In genomic region chr10:60757422-60757895, GRCh38 we compare ENCODE assay signal across 22 cellular contexts. TPM values are rescaled to one million over a fixed set of nuclear protein-coding genes. Genes with fewer than 3 reads are reported as not detected.
DNase-seq lines count a peak whose midpoint lies in the region; ATAC-seq, FAIRE-seq and TF ChIP-seq lines count a peak whose summit lies in the region.
"Had no signal": no experiment of that assay in that cellular context is flagged by ENCODE, and none has a peak within 500 bp of the region (broad histone marks: within the 10 kb centered on the region; RNA-seq: fewer than 3 reads in every experiment).

No MANE protein-coding gene starts in this region.

- H3K4me3 ChIP-seq in MM.1S (ENCODE audit: low read length) = no peak overlapping the region
- no peak overlapping the region for H3K4me3 ChIP-seq in H1 (ENCODE audit: extremely low read depth in 1 of 4, insufficient read depth in 2 of 4, low read depth in 3 of 4, low read length in 4 of 4)
- no peak overlapping the region for H3K4me3 ChIP-seq in Karpas-422 (ENCODE audit: low read length)
- H3K4me3 ChIP-seq in esophagus squamous epithelium = no peak overlapping the region
- H3K4me3 ChIP-seq: thyroid gland had no signal

- no peak overlapping the region for H3K23ac ChIP-seq in H1 (ENCODE audit: insufficient read length)

- H3K56ac ChIP-seq in H1 (replicated peaks; ENCODE audit: insufficient read length, low read depth, low read length) = no peak overlapping the region

- no peaks in the 10 kb centered on the region for H4K20me1 ChIP-seq in MM.1S (ENCODE audit: insufficient read depth, low read length)
- H4K20me1 ChIP-seq in H1 (replicated peaks in 1 of 2; ENCODE audit: control insufficient read depth in 1 of 2, insufficient read depth in 2 of 2, low read length in 2 of 2) = no peaks in the 10 kb centered on the region
- no peaks in the 10 kb centered on the region for H4K20me1 ChIP-seq in Karpas-422 (ENCODE audit: insufficient read depth, low read depth, low read length)

- no peak overlapping the region; the same call in 1 of the 2 replicates for H2BK12ac ChIP-seq in H1 (ENCODE audit: low read depth, low read length)

- H3K27me3 ChIP-seq in MM.1S (replicated peaks; ENCODE audit: insufficient read depth, low read length) (no peaks in the 10 kb centered on the region), H1 (replicated peaks in 1 of 4; ENCODE audit: control insufficient read depth in 3 of 4, extremely low read depth in 1 of 4, insufficient read depth in 3 of 4, low read length in 3 of 4) (no peaks in the 10 kb centered on the region), Karpas-422 (ENCODE audit: low read length) (no peaks in the 10 kb centered on the region), esophagus squamous epithelium (no peaks in the 10 kb centered on the region)
- no peaks in the 10 kb centered on the region for H3K27me3 ChIP-seq in CD4-positive, alpha-beta T cell (ENCODE audit: control insufficient read depth, insufficient read depth, low read length)
- H3K27me3 ChIP-seq: thyroid gland had no signal

- H3K9me3 Mint-ChIP-seq in CD4-positive, alpha-beta T cell = no peaks in the 10 kb centered on the region
- H3K9me3 Mint-ChIP-seq: effector memory CD8-positive, alpha-beta T cell had no signal

- H3K9me2 ChIP-seq in MM.1S (replicated peaks; ENCODE audit: insufficient read depth, low read length) = no peaks in the 10 kb centered on the region
- no peaks in the 10 kb centered on the region for H3K9me2 ChIP-seq in Karpas-422 (replicated peaks; ENCODE audit: insufficient read depth, low read length)

- no peak for TF ChIP-seq RAD21 in H1 (IDR thresholded peaks at IDR 0.05 in 1 of 2, conservative IDR thresholded peaks at IDR 0.05 in 1 of 2; ENCODE audit: low read depth in 2 of 2, low read length in 2 of 2)

- H3K36me3 ChIP-seq in MM.1S (replicated peaks; ENCODE audit: insufficient read depth, low read length) = no peaks in the 10 kb centered on the region
- H3K36me3 ChIP-seq in H1 (ENCODE audit: control insufficient read depth in 2 of 4, insufficient read depth in 4 of 4, low read length in 3 of 4) = no peaks in the 10 kb centered on the region
- no peaks in the 10 kb centered on the region for H3K36me3 ChIP-seq in Karpas-422 (ENCODE audit: insufficient read depth, low read length)
- no peaks in the 10 kb centered on the region for H3K36me3 ChIP-seq in esophagus squamous epithelium
- H3K36me3 ChIP-seq: thyroid gland had no signal

- FAIRE-seq in H1 (lab: Jason Lieb, UNC) = no peak

- POLR2A ChIA-PET in H1 (lab: Charles Lee; ENCODE audit: partially characterized antibody) = interaction anchor here (1.2 to 1.9 kb wide), 2 partner anchors 22 kb away, joined by 3 to 4 read pairs; no protein-coding TSS in a partner anchor
- POLR2A ChIA-PET in CD4-positive, alpha-beta T cell (lab: Charles Lee) = no interaction called here

- CTCF ChIA-PET in H1 (lab: Charles Lee; ENCODE audit: partially characterized antibody) = interaction anchor here (1.2 to 1.6 kb wide), 2 partner anchors 9 to 14 kb away, joined by 3 to 6 read pairs; no protein-coding TSS in a partner anchor
- CTCF ChIA-PET in CD4-positive, alpha-beta T cell (lab: Charles Lee) = no interaction called here

- H2AFZ ChIP-seq in MM.1S (ENCODE audit: low read length) = no peak overlapping the region
- H2AFZ ChIP-seq in H1 (ENCODE audit: low read length) = peak overlapping the region; percentile 89
- no peak overlapping the region for H2AFZ ChIP-seq in Karpas-422 (ENCODE audit: low read length)

- peak; percentile 26 for DNase-seq in EL
- peak; percentile 29 for DNase-seq in MM.1S
- DNase-seq in H1 (ENCODE audit: low read depth in 1 of 2, low spot score in 2 of 2) = no peak
- peak; percentile 17 for DNase-seq in mucosa of gallbladder (ENCODE audit: low spot score)
- DNase-seq in Karpas-422 = no peak
- no peak for DNase-seq in CD4-positive, alpha-beta T cell
- no peak for DNase-seq in esophagus squamous epithelium (lab: John Stamatoyannopoulos, UW)
- DNase-seq: activated CD4-positive, alpha-beta T cell treated with anti-CD3 and anti-CD28 coated beads for 1 hour; activated CD8-positive, alpha-beta memory T cell treated with anti-CD3 and anti-CD28 coated beads, Interleukin-2, amount 10 ng/mL, durations not matched to agents 7 days and 5 days; activated gamma-delta T cell treated with Interleukin-2 at 50 U/mL for 16 hours; AML-193; amygdala; DMS 273 treated with DMSO at 0.1 percent for 48 hours; effector memory CD8-positive, alpha-beta T cell; GOT3; left colon; NCI-H1417; T-helper 2 cell had no signal

- H3K4me1 ChIP-seq in MM.1S (ENCODE audit: low read length) = no peaks in the 10 kb centered on the region
- H3K4me1 ChIP-seq in H1 (replicated peaks in 1 of 4; ENCODE audit: control insufficient read depth in 3 of 4, insufficient read depth in 4 of 4, low read length in 3 of 4) = peaks cover 0 to 7% (median 2%) of the 10 kb centered on the region in 4 experiments; a peak in 4 of 7 replicates
- H3K4me1 ChIP-seq in Karpas-422 (ENCODE audit: low read length) = no peaks in the 10 kb centered on the region
- H3K4me1 ChIP-seq in esophagus squamous epithelium = peaks cover 0 to 5% (median 2%) of the 10 kb centered on the region in 3 donors
- H3K4me1 ChIP-seq: thyroid gland had no signal

- no peaks in the 10 kb centered on the region for H3K4me1 Mint-ChIP-seq in CD4-positive, alpha-beta T cell (ENCODE audit: low read depth)
- H3K4me1 Mint-ChIP-seq: activated CD8-positive, alpha-beta memory T cell treated with anti-CD3 and anti-CD28 coated beads, Interleukin-2, amount 10 ng/mL, durations not matched to agents 7 days and 5 days had no signal

- no peak overlapping the region for H2BK120ac ChIP-seq in H1 (replicated peaks; ENCODE audit: low read depth, low read length)

- TF ChIP-seq CTCF in MM.1S (IDR thresholded peaks at IDR 0.05; ENCODE audit: low read length) (no peak), H1 (IDR thresholded peaks at IDR 0.05; ENCODE audit: control extremely low read depth in 1 of 3, insufficient read depth in 1 of 3, low read depth in 1 of 3, low read length in 3 of 3) (no peak), esophagus squamous epithelium (IDR thresholded peaks at IDR 0.05) (no peak)
- no peak for TF ChIP-seq CTCF in CD4-positive, alpha-beta T cell (IDR thresholded peaks at IDR 0.05)

- no peak overlapping the region for H2BK20ac ChIP-seq in H1 (ENCODE audit: low read length)

- H4K8ac ChIP-seq in H1 (ENCODE audit: extremely low read depth, insufficient read depth, low read length) = no peak overlapping the region

- H3K14ac ChIP-seq in H1 (ENCODE audit: insufficient read length) = no peak overlapping the region

- H3K79me1 ChIP-seq in H1 (ENCODE audit: low read depth, low read length) = no peaks in the 10 kb centered on the region

- H3K27ac ChIP-seq in MM.1S (ENCODE audit: low read length) (no peak overlapping the region), H1 (ENCODE audit: low read depth, low read length) (no peak overlapping the region), Karpas-422 (ENCODE audit: low read length) (no peak overlapping the region), esophagus squamous epithelium (no peak overlapping the region)
- no peak overlapping the region for H3K27ac ChIP-seq in CD4-positive, alpha-beta T cell (ENCODE audit: low read depth, low read length)
- H3K27ac ChIP-seq: KMS-11, thyroid gland had no signal

- no peak overlapping the region for H3K27ac Mint-ChIP-seq in CD4-positive, alpha-beta T cell
- H3K27ac Mint-ChIP-seq: activated CD8-positive, alpha-beta memory T cell treated with anti-CD3 and anti-CD28 coated beads, Interleukin-2, amount 10 ng/mL, durations not matched to agents 7 days and 5 days; effector memory CD8-positive, alpha-beta T cell; progenitor cell of endocrine pancreas had no signal

- no peak for TF ChIP-seq EP300 in H1 (IDR thresholded peaks at IDR 0.05; ENCODE audit: borderline replicate concordance in 1 of 2, low read depth in 2 of 2, low read length in 2 of 2)

- ATAC-seq in CD4-positive, alpha-beta T cell (ENCODE audit: poor library complexity) = no peak
- ATAC-seq in GM21723 (IDR thresholded peaks at IDR 0.05; ENCODE audit: unreplicated experiment) = no peak
- ATAC-seq: activated CD8-positive, alpha-beta memory T cell treated with anti-CD3 and anti-CD28 coated beads, Interleukin-2, amount 10 ng/mL, durations not matched to agents 7 days and 5 days; effector memory CD8-positive, alpha-beta T cell; left colon had no signal

- H2AK5ac ChIP-seq in H1 (ENCODE audit: low read depth, low read length) = no peak overlapping the region

- H2BK5ac ChIP-seq in H1 (ENCODE audit: low read depth, low read length) = no peak overlapping the region

- intact Hi-C loops in CD4-positive, alpha-beta T cell (cut with DNase I, micrococcal nuclease) = no loop called here
- intact Hi-C loops in esophagus squamous epithelium (cut with DNase I) = no loop called here

- H3K27me3 Mint-ChIP-seq in CD4-positive, alpha-beta T cell = peaks cover 15% of the 10 kb centered on the region

- no peaks in the 10 kb centered on the region for H3K23me2 ChIP-seq in H1 (ENCODE audit: low read depth, low read length)

- TF ChIP-seq POLR2A in H1 (IDR thresholded peaks at IDR 0.05; ENCODE audit: control extremely low read depth in 1 of 2, low read depth in 2 of 2, low read length in 2 of 2) = no peak
- TF ChIP-seq POLR2A in esophagus squamous epithelium (IDR thresholded peaks at IDR 0.05) = no peak

- peak overlapping the region; percentile 48; the same call in 1 of the 2 replicates for H2BK15ac ChIP-seq in H1 (ENCODE audit: low read length)

- H3K4ac ChIP-seq in H1 (replicated peaks; ENCODE audit: insufficient read length, low read depth, low read length) = no peak overlapping the region

- no peak overlapping the region for H3K4me2 ChIP-seq in MM.1S (ENCODE audit: low read depth, low read length)
- no peak overlapping the region for H3K4me2 ChIP-seq in H1 (ENCODE audit: insufficient read depth in 1 of 2, low read depth in 2 of 2, low read length in 2 of 2)
- no peak overlapping the region for H3K4me2 ChIP-seq in Karpas-422 (ENCODE audit: low read depth, low read length, poor library complexity, severe bottlenecking)
- H3K4me2 ChIP-seq: KMS-11 had no signal

- H4K5ac ChIP-seq in H1 (ENCODE audit: insufficient read length, low read depth, low read length) = no peak overlapping the region

- H3K18ac ChIP-seq in H1 (ENCODE audit: extremely low read depth, low read length) = peak overlapping the region; percentile 60; the same call in 1 of the 2 replicates

- no peaks in the 10 kb centered on the region for H3F3A ChIP-seq in MM.1S (ENCODE audit: insufficient read depth, low read length)

- no peak overlapping the region for H3K9ac ChIP-seq in MM.1S (ENCODE audit: low read length)
- H3K9ac ChIP-seq in H1 (replicated peaks in 1 of 4; ENCODE audit: extremely low read depth in 1 of 4, low read depth in 3 of 4, low read length in 3 of 4) = no peak overlapping the region
- no peak overlapping the region for H3K9ac ChIP-seq in Karpas-422 (ENCODE audit: low read length)
- H3K9ac ChIP-seq: KMS-11 had no signal

- H3K4me3 Mint-ChIP-seq in CD4-positive, alpha-beta T cell = no peak overlapping the region
- H3K4me3 Mint-ChIP-seq: activated CD8-positive, alpha-beta memory T cell treated with anti-CD3 and anti-CD28 coated beads, Interleukin-2, amount 10 ng/mL, durations not matched to agents 7 days and 5 days; effector memory CD8-positive, alpha-beta T cell had no signal

- whole genome bisulfite sequencing in H1 (ENCODE audit: extremely low coverage in 1 of 2, insufficient coverage in 1 of 2, insufficient read length in 1 of 2, insufficient replicate concordance in 2 of 2, low coverage in 1 of 2, low lambda C conversion rate in 2 of 2, missing lambda C conversion rate in 1 of 2), 2 experiments = 44% methylated on average over 3 of the region's 3 CpGs; no CpG with 5 or more reads in 1 of the 2 experiments
- 33 to 51% methylated on average over 3 of the region's 3 CpGs for WGBS in esophagus squamous epithelium, 2 donors

- H3K36me3 Mint-ChIP-seq in CD4-positive, alpha-beta T cell (ENCODE audit: low read depth) = no peaks in the 10 kb centered on the region
- H3K36me3 Mint-ChIP-seq: activated CD8-positive, alpha-beta memory T cell treated with anti-CD3 and anti-CD28 coated beads, Interleukin-2, amount 10 ng/mL, durations not matched to agents 7 days and 5 days had no signal

- H4K91ac ChIP-seq in H1 (replicated peaks; ENCODE audit: insufficient read length, low read length) = no peak overlapping the region

- H3K9me3 ChIP-seq in MM.1S (replicated peaks; ENCODE audit: insufficient read depth, low read length) (no peaks in the 10 kb centered on the region; the same call in 1 of the 2 replicates), H1 (ENCODE audit: insufficient read depth in 2 of 2, low read depth in 1 of 2, low read length in 1 of 2) (no peaks in the 10 kb centered on the region), Karpas-422 (ENCODE audit: low read length) (no peaks in the 10 kb centered on the region), esophagus squamous epithelium (peaks cover 0 to 2% (median 0%) of the 10 kb centered on the region in 3 donors)
- no peaks in the 10 kb centered on the region for H3K9me3 ChIP-seq in CD4-positive, alpha-beta T cell (ENCODE audit: control insufficient read depth, low read length)
- H3K9me3 ChIP-seq: thyroid gland had no signal

- H3K79me2 ChIP-seq in MM.1S (ENCODE audit: low read length) (no peaks in the 10 kb centered on the region), H1 (ENCODE audit: control insufficient read depth in 1 of 2, insufficient read depth in 2 of 2, low read length in 2 of 2) (no peaks in the 10 kb centered on the region), Karpas-422 (ENCODE audit: low read length) (no peaks in the 10 kb centered on the region)

RNA-seq across cellular contexts. Expression of gene CDK1, which starts 20.8 kb away (rescaled TPM):
- total RNA-seq in H1 (2021; fragmentation: NEBNext Ultra II Directional; extraction: Animal tissue kit (Norgen Biotek cat#: 25700)) = 98.8 and 111 TPM in 2 replicates
- polyA plus RNA-seq in H1 (2011; rRNA removed) = 15.1 and 29.4 TPM in 2 replicates
- 47.5 TPM for polyA plus RNA-seq in H1 (2011; cell fraction: cytosol; rRNA removed)
- 13.0 TPM for polyA plus RNA-seq in H1 (2011; cell fraction: nucleus; rRNA removed)
- 32.5 to 64.9 TPM (median 36.1 TPM) in 4 replicates for polyA plus RNA-seq in H1 (2012, experiment 1 of 2)
- polyA plus RNA-seq in H1 (2012, experiment 2 of 2) = 13.2 TPM
- 69.2 TPM for polyA plus RNA-seq in H1 (2013, experiment 1 of 2)
- 69.7 TPM for polyA plus RNA-seq in H1 (2013, experiment 2 of 2)
- polyA minus RNA-seq in H1 (2011; rRNA and poly(A)+ RNA removed) = 18.4 and 28.0 TPM in 2 replicates
- 18.0 TPM for polyA minus RNA-seq in H1 (2011; cell fraction: cytosol; rRNA and poly(A)+ RNA removed)
- 31.8 TPM for polyA minus RNA-seq in H1 (2011; cell fraction: nucleus; rRNA and poly(A)+ RNA removed)
- 3.9 TPM for total RNA-seq in mucosa of gallbladder
- total RNA-seq in Karpas-422 (2014; rRNA removed; shearing (Covaris generic); ENCODE audit: low replicate concordance) = 54.4 and 129 TPM in 2 replicates
- total RNA-seq in CD4-positive, alpha-beta T cell = 1 to 10 TPM in 1 of 2 experiments, under 1 TPM in 1; 0.75 to 1.1 TPM
- total RNA-seq in esophagus squamous epithelium = 10 to 100 TPM; 10.2 to 50.4 (median 31.0) TPM

Comparison
In these comparisons a context has a peak if more than half of its experiments do, and no peak if none do; other contexts are left out.
1. DNase-seq: peak in EL (single experiment), MM.1S (single experiment) and mucosa of gallbladder (single experiment); none in H1 (0 of 2), Karpas-422 (single experiment), CD4-positive, alpha-beta T cell (0 of 10) and esophagus squamous epithelium (single experiment).